In genomic region chr20:25273046-25273445, GRCh38 we compare ENCODE assay signal across 16 cellular contexts. TPM values are rescaled to one million over a fixed set of nuclear protein-coding genes. Genes with fewer than 3 reads are reported as not detected.
DNase-seq lines count a peak whose midpoint lies in the region; ATAC-seq, FAIRE-seq and TF ChIP-seq lines count a peak whose summit lies in the region.
"Had no signal": no experiment of that assay in that cellular context is flagged by ENCODE, and none has a peak within 500 bp of the region (broad histone marks: within the 10 kb centered on the region; RNA-seq: fewer than 3 reads in every experiment).

No MANE protein-coding gene starts in this region.

- H3K9me3 ChIP-seq in kidney (ENCODE audit: control insufficient read depth in 1 of 2, low read length in 2 of 2), result no peaks in the 10 kb centered on the region
- H3K9me3 ChIP-seq in gastrocnemius medialis, result no peaks in the 10 kb centered on the region

- no peak overlapping the region for H3K4me3 Mint-ChIP-seq in chondrocyte (ENCODE audit: unreplicated experiment)
- H3K4me3 Mint-ChIP-seq: CD4-positive, alpha-beta memory T cell; mesothelial cell of epicardium; stimulated activated naive B cell treated with anti-CD40 and anti-IgM and Interleukin-4, amounts not matched to agents 10 μg/mL and 1 μg/mL and 100 μg/mL, for 72 hours had no signal

- peaks cover 40% of the 10 kb centered on the region for H3K36me3 Mint-ChIP-seq in chondrocyte (ENCODE audit: low read depth)

- no peak for TF ChIP-seq CTCF in chondrocyte (IDR thresholded peaks at IDR 0.05)
- no peak for TF ChIP-seq CTCF in kidney (IDR thresholded peaks at IDR 0.05; ENCODE audit: borderline replicate concordance, extremely low read depth, insufficient read depth)
- TF ChIP-seq CTCF in gastrocnemius medialis (IDR thresholded peaks at IDR 0.05 in 4 of 5, conservative IDR thresholded peaks at IDR 0.05 in 1 of 5), result no peak

- no peaks in the 10 kb centered on the region for H3K27me3 Mint-ChIP-seq in chondrocyte (ENCODE audit: low read depth)
- H3K27me3 Mint-ChIP-seq: CD4-positive, alpha-beta memory T cell; stimulated activated naive B cell treated with anti-CD40 and anti-IgM and Interleukin-4, amounts not matched to agents 10 μg/mL and 1 μg/mL and 100 μg/mL, for 72 hours had no signal

- H3K27ac ChIP-seq in kidney (ENCODE audit: low read depth in 2 of 2, low read length in 2 of 2) (no peak overlapping the region), gastrocnemius medialis (peak overlapping the region; percentile 81 to 89 (median 86))
- H3K27ac ChIP-seq: 22Rv1, epithelial cell of prostate had no signal

- no peak for TF ChIP-seq POLR2A in gastrocnemius medialis (IDR thresholded peaks at IDR 0.05)

- DNase-seq in DMS 273 (lab: John Stamatoyannopoulos, UW; ENCODE audit: unreplicated experiment) (peak; percentile 78), DMS 273 treated with DMSO at 0.1 percent for 48 hours (lab: John Stamatoyannopoulos, UW) (no peak), chondrocyte (ENCODE audit: low spot score) (peak; percentile 56), kidney (peak; percentile 26), gastrocnemius medialis (no peak), GM19240 (ENCODE audit: insufficient read length, low spot score) (no peak)
- no peak for DNase-seq in activated CD4-positive, CD25-positive, alpha-beta regulatory T cell treated with anti-CD3 and anti-CD28 coated beads, Interleukin-2, amount 50 U/mL, for 72 hours
- DNase-seq: CD4-positive, alpha-beta memory T cell; NCI-H2107; stimulated activated naive B cell treated with anti-CD40 and anti-IgM and Interleukin-4, amounts not matched to agents 10 μg/mL and 1 μg/mL and 100 μg/mL, for 72 hours had no signal

- H3K27me3 ChIP-seq in gastrocnemius medialis, result no peaks in the 10 kb centered on the region

- no peak overlapping the region for H3K4me3 ChIP-seq in kidney (ENCODE audit: low read length in 2 of 2)
- peak overlapping the region in 3 of 4 donors; percentile 6 to 32 (median 23) for H3K4me3 ChIP-seq in gastrocnemius medialis

- H3K27ac Mint-ChIP-seq in chondrocyte (ENCODE audit: unreplicated experiment), result no peak overlapping the region
- H3K27ac Mint-ChIP-seq: mesothelial cell of epicardium; stimulated activated naive B cell treated with anti-CD40 and anti-IgM and Interleukin-4, amounts not matched to agents 10 μg/mL and 1 μg/mL and 100 μg/mL, for 72 hours had no signal

- intact Hi-C loops in kidney (cut with DNase I), result no loop called here
- intact Hi-C loops in gastrocnemius medialis (cut with DNase I; ENCODE audit: low total_unique reads), result no loop called here

- no peak overlapping the region for H3K9ac ChIP-seq in kidney (ENCODE audit: low read length in 2 of 2)

- no peak for FAIRE-seq in kidney (lab: Jason Lieb, UNC)
- FAIRE-seq: colon, G401.6 had no signal

- H3K36me3 ChIP-seq in kidney (ENCODE audit: control insufficient read depth in 1 of 2, insufficient read depth in 2 of 2, low read length in 2 of 2), result peaks cover 15 to 29% of the 10 kb centered on the region in 2 donors
- peaks cover 0 to 25% of the 10 kb centered on the region in 2 donors for H3K36me3 ChIP-seq in gastrocnemius medialis

- in situ Hi-C loops in gastrocnemius medialis (cut with MboI; ENCODE audit: low sequenced_read_pairs in 4 of 4), result loop anchor here in 2 of 4 donors (25.0 kb wide), 2 partner anchors 114 to 286 kb away; partner anchors contain the start of genes ABHD12 (in 1 of the 2) and APMAP (in 1 of the 2)

- no peaks in the 10 kb centered on the region for H3K9me3 Mint-ChIP-seq in chondrocyte (ENCODE audit: low read depth)
- H3K9me3 Mint-ChIP-seq: CD4-positive, alpha-beta memory T cell; mesothelial cell of epicardium; stimulated activated naive B cell treated with anti-CD40 and anti-IgM and Interleukin-4, amounts not matched to agents 10 μg/mL and 1 μg/mL and 100 μg/mL, for 72 hours had no signal

- H3K4me1 Mint-ChIP-seq in chondrocyte (ENCODE audit: low read depth), result no peaks in the 10 kb centered on the region
- H3K4me1 Mint-ChIP-seq: CD4-positive, alpha-beta memory T cell; mesothelial cell of epicardium; stimulated activated naive B cell treated with anti-CD40 and anti-IgM and Interleukin-4, amounts not matched to agents 10 μg/mL and 1 μg/mL and 100 μg/mL, for 72 hours had no signal

- H3K4me1 ChIP-seq in kidney (ENCODE audit: control insufficient read depth in 1 of 2, insufficient read depth in 1 of 2, low read depth in 1 of 2, low read length in 2 of 2) (no peaks in the 10 kb centered on the region), gastrocnemius medialis (peaks cover 32 to 56% of the 10 kb centered on the region in 2 donors)

- ATAC-seq in gastrocnemius medialis, result peak; percentile 7 to 17
- no peak for ATAC-seq in esophagus mucosa
- ATAC-seq: stimulated activated naive B cell treated with anti-CD40 and anti-IgM and Interleukin-4, amounts not matched to agents 10 μg/mL and 1 μg/mL and 100 μg/mL, for 72 hours had no signal

RNA-seq across cellular contexts. Expression of gene PYGB, which starts 25.2 kb away (rescaled TPM):
- total RNA-seq in chondrocyte (130 to 171 TPM (median 170 TPM) in 3 replicates), kidney (176 TPM), gastrocnemius medialis (10 to 100 TPM; 13.6 to 50.7 (median 27.0) TPM), esophagus mucosa (63.1 TPM)
- polyA plus RNA-seq in kidney (ENCODE audit: insufficient read depth, low read depth, low replicate concordance), result 50.9 TPM

Comparison
In these comparisons a context has a peak if more than half of its experiments do, and no peak if none do; other contexts are left out.
1. DNase-seq: peak in DMS 273 (single experiment), chondrocyte (single experiment) and kidney (single experiment); none in DMS 273 treated with DMSO at 0.1 percent for 48 hours (single experiment), gastrocnemius medialis (0 of 2), GM19240 (single experiment) and activated CD4-positive, CD25-positive, alpha-beta regulatory T cell treated with anti-CD3 and anti-CD28 coated beads, Interleukin-2, amount 50 U/mL, for 72 hours (single experiment).
2. H3K27ac ChIP-seq: peak in gastrocnemius medialis (4 of 4); none in kidney (0 of 2).
3. H3K4me3 ChIP-seq: peak in gastrocnemius medialis (3 of 4); none in kidney (0 of 2).